ENCODE assay signal across 19 cellular contexts in the genomic region with DNA sequence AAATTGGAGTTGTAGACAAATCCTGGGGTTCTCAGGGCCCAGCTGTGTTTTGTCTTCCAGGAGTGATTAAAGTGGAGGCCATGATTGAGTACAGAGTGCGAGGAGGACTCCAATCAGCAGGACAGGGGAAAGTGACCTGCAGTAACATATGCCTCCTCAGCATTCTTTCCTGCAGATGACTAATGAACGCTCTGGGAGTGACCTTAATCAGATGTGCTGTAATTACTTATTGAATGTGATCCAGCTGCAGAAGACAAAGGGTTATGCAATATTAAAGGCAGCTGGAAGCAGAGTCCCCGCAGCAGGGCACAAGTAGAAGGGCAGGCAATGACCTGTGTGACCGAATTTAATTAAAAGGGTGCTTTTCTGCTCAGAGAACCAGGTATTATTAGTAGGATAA.
DNase-seq lines count a peak whose midpoint lies in the region; ATAC-seq, FAIRE-seq and TF ChIP-seq lines count a peak whose summit lies in the region.
"Had no signal": no experiment of that assay in that cellular context is flagged by ENCODE, and none has a peak within 500 bp of the region (broad histone marks: within the 10 kb centered on the region; RNA-seq: fewer than 3 reads in every experiment).

No MANE protein-coding gene starts in this region.

- FAIRE-seq in A549 (lab: Jason Lieb, UNC): no peak

- ATAC-seq in A549: no peak
- no peak; the same call in 2 of the 3 replicates for ATAC-seq in SK-N-SH treated with all-trans-retinoic acid at 6 μM for 48 hours
- ATAC-seq in GM21786 (IDR thresholded peaks at IDR 0.05; ENCODE audit: unreplicated experiment): no peak

- H3K23me2 ChIP-seq in H9 (ENCODE audit: insufficient read length, low read depth, low read length, poor library complexity, severe bottlenecking): no peaks in the 10 kb centered on the region

- no peak for TF ChIP-seq EP300 in A549 (IDR thresholded peaks at IDR 0.05)

- no peak overlapping the region for H4K8ac ChIP-seq in H9 (replicated peaks; ENCODE audit: insufficient read length, low read depth, low read length)

- no peak overlapping the region for H2AK5ac ChIP-seq in H9 (ENCODE audit: insufficient read length, low read length)

- no peak overlapping the region for H3K23ac ChIP-seq in H9 (ENCODE audit: insufficient read length, low read depth, low read length)

- no peak overlapping the region for H2BK120ac ChIP-seq in H9 (ENCODE audit: low read depth, low read length, poor library complexity, severe bottlenecking)

- H2BK12ac ChIP-seq in H9 (ENCODE audit: insufficient read length, low read depth, low read length): no peak overlapping the region

- no peak overlapping the region for H3K4me2 ChIP-seq in A549
- no peak overlapping the region for H3K4me2 ChIP-seq in H9 (ENCODE audit: insufficient read depth, insufficient read length, low read length)
- H3K4me2 ChIP-seq: smooth muscle cell had no signal

- H2BK5ac ChIP-seq in H9 (ENCODE audit: insufficient read length, low read length): no peak overlapping the region

- H3K79me2 ChIP-seq in H9 (ENCODE audit: insufficient read depth, low read length): no peaks in the 10 kb centered on the region

- H3K9ac ChIP-seq in H9 (ENCODE audit: extremely low read depth, insufficient read length, low read length): no peak overlapping the region

- H3K9me3 Mint-ChIP-seq in H9: peaks cover 6 to 7% of the 10 kb centered on the region in 2 experiments; a peak in 4 of 5 replicates
- H3K9me3 Mint-ChIP-seq: activated CD4-positive, alpha-beta memory T cell treated with anti-CD3 and anti-CD28 coated beads for 36 hours; activated T-helper 1 cell treated with anti-CD3 and anti-CD28 coated beads, Interleukin-12 subunit alpha, Interleukin-12 subunit beta, Interleukin-2, Interleukin-4 antibody, amounts not matched to agents 30 ng/mL and 10 ng/mL and 1 ng/mL, durations not matched to agents 14 hours and 24 hours and 36 hours had no signal

- peak overlapping the region in 2 of 3 experiments; percentile 11 to 46; a peak in 3 of 7 replicates for H3K27ac Mint-ChIP-seq in H9
- H3K27ac Mint-ChIP-seq: activated CD4-positive, alpha-beta memory T cell treated with anti-CD3 and anti-CD28 coated beads for 36 hours; activated T-helper 1 cell treated with anti-CD3 and anti-CD28 coated beads, Interleukin-12 subunit alpha, Interleukin-12 subunit beta, Interleukin-2, Interleukin-4 antibody, amounts not matched to agents 30 ng/mL and 10 ng/mL and 1 ng/mL, durations not matched to agents 14 hours and 24 hours and 36 hours; stimulated activated naive CD8-positive, alpha-beta T cell treated with anti-CD3 and anti-CD28 coated beads, Interleukin-15, Interleukin-2, amounts not matched to agents 100 ng/mL and 50 ng/mL, for 24 hours had no signal

- H3K9me3 ChIP-seq in A549 (no peaks in the 10 kb centered on the region), H9 (ENCODE audit: control insufficient read depth, low read depth, low read length) (no peaks in the 10 kb centered on the region)

- no peaks in the 10 kb centered on the region for H3K27me3 Mint-ChIP-seq in H9 (ENCODE audit: low read depth)
- H3K27me3 Mint-ChIP-seq: activated CD4-positive, alpha-beta memory T cell treated with anti-CD3 and anti-CD28 coated beads for 36 hours; stimulated activated naive CD8-positive, alpha-beta T cell treated with anti-CD3 and anti-CD28 coated beads, Interleukin-15, Interleukin-2, amounts not matched to agents 100 ng/mL and 50 ng/mL, for 24 hours had no signal

- H3K56ac ChIP-seq in H9 (ENCODE audit: insufficient read length, low read depth, low read length): no peak overlapping the region

- no peak overlapping the region for H3K27ac ChIP-seq in A549
- no peak overlapping the region for H3K27ac ChIP-seq in H9 (ENCODE audit: insufficient read length, low read depth, low read length)
- H3K27ac ChIP-seq: esophagus muscularis mucosa, HL-60 had no signal

- H3K79me1 ChIP-seq in H9 (ENCODE audit: insufficient read depth, low read depth, low read length, poor library complexity, severe bottlenecking): no peaks in the 10 kb centered on the region

- peaks cover 0 to 10% (median 0%) of the 10 kb centered on the region in 3 experiments; a peak in 3 of 7 replicates for H3K36me3 Mint-ChIP-seq in H9 (ENCODE audit: insufficient read depth in 1 of 3, low read depth in 3 of 3)
- H3K36me3 Mint-ChIP-seq: activated CD4-positive, alpha-beta memory T cell treated with anti-CD3 and anti-CD28 coated beads for 36 hours had no signal

- H3K27me3 ChIP-seq in H9 (ENCODE audit: insufficient read depth, low read length): no peaks in the 10 kb centered on the region
- H3K27me3 ChIP-seq: esophagus muscularis mucosa had no signal

- DNase-seq in A549 (ENCODE audit: low read depth in 1 of 2, low spot score in 1 of 2): no peak
- no peak for DNase-seq in H9
- DNase-seq in fibroblast of villous mesenchyme (ENCODE audit: low read depth): peak; percentile 64
- no peak for DNase-seq in NCI-H345 (lab: John Stamatoyannopoulos, UW)
- DNase-seq in NCI-H1436 (lab: John Stamatoyannopoulos, UW): no peak
- DNase-seq in amniotic stem cell (lab: John Stamatoyannopoulos, UW): no peak
- DNase-seq: activated CD4-positive, alpha-beta memory T cell treated with anti-CD3 and anti-CD28 coated beads for 36 hours; cortex of kidney; DMS 273 treated with DMSO at 0.1 percent for 48 hours; Kasumi-1; NCI-H2029 treated with DMSO at 0.1 percent for 48 hours had no signal

- H3K4ac ChIP-seq in H9 (ENCODE audit: low read depth, low read length): no peak overlapping the region

- peaks cover 8 to 9% of the 10 kb centered on the region in 2 experiments for H3K4me1 Mint-ChIP-seq in H9

- no peak for TF ChIP-seq RAD21 in A549 (conservative IDR thresholded peaks at IDR 0.05 in 1 of 2, IDR thresholded peaks at IDR 0.05 in 1 of 2)

- POLR2A ChIA-PET in A549 (lab: Yijun Ruan, JAX): no interaction called here

- CTCF ChIA-PET in A549 (lab: Yijun Ruan, JAX): interaction anchor here (0.9 kb wide), 1 partner anchor 37 kb away, joined by 3 read pairs; no protein-coding TSS in a partner anchor

- no peak overlapping the region for H3T11ph ChIP-seq in H9 (ENCODE audit: low read length)

- no peak for TF ChIP-seq CTCF in A549 (IDR thresholded peaks at IDR 0.05)
- TF ChIP-seq CTCF in H9 (conservative IDR thresholded peaks at IDR 0.05): no peak
- TF ChIP-seq CTCF in fibroblast of villous mesenchyme (IDR thresholded peaks at IDR 0.05; ENCODE audit: insufficient read depth, low read depth, low read length): no peak

- no peak overlapping the region for H2AFZ ChIP-seq in H9 (ENCODE audit: low read length)

- no peaks in the 10 kb centered on the region for H4K20me1 ChIP-seq in H9 (ENCODE audit: control insufficient read depth, insufficient read depth, insufficient read length)

- no peak overlapping the region for H3K14ac ChIP-seq in H9 (ENCODE audit: insufficient read depth, low read length)

- H3K18ac ChIP-seq in H9 (ENCODE audit: insufficient read length, low read depth, low read length): no peak overlapping the region

- no peak overlapping the region for H2BK15ac ChIP-seq in H9 (ENCODE audit: low read depth, low read length)

- H3K4me3 Mint-ChIP-seq in H9: no peak overlapping the region
- H3K4me3 Mint-ChIP-seq: activated CD4-positive, alpha-beta memory T cell treated with anti-CD3 and anti-CD28 coated beads for 36 hours; activated T-helper 1 cell treated with anti-CD3 and anti-CD28 coated beads, Interleukin-12 subunit alpha, Interleukin-12 subunit beta, Interleukin-2, Interleukin-4 antibody, amounts not matched to agents 30 ng/mL and 10 ng/mL and 1 ng/mL, durations not matched to agents 14 hours and 24 hours and 36 hours; stimulated activated naive CD8-positive, alpha-beta T cell treated with anti-CD3 and anti-CD28 coated beads, Interleukin-15, Interleukin-2, amounts not matched to agents 100 ng/mL and 50 ng/mL, for 24 hours had no signal

- TF ChIP-seq POLR2A in A549 (IDR thresholded peaks at IDR 0.05; ENCODE audit: low read length): no peak

- no peak overlapping the region for H4K91ac ChIP-seq in H9 (ENCODE audit: insufficient read length, low read depth, low read length)

- no peak overlapping the region for H2BK20ac ChIP-seq in H9 (ENCODE audit: low read depth, low read length, poor library complexity, severe bottlenecking)

- no peak overlapping the region for H4K5ac ChIP-seq in H9 (ENCODE audit: insufficient read length, low read depth, low read length)

- H3K4me3 ChIP-seq in A549 (no peak overlapping the region), fibroblast of villous mesenchyme (ENCODE audit: low read depth, low read length) (no peak overlapping the region)
- H3K4me3 ChIP-seq: esophagus muscularis mucosa, lung, smooth muscle cell had no signal

- no peaks in the 10 kb centered on the region for H3K4me1 ChIP-seq in A549
- peaks cover 3% of the 10 kb centered on the region; the same call in 1 of the 2 replicates for H3K4me1 ChIP-seq in H9 (ENCODE audit: insufficient read depth, low read length)

- 56% methylated on average over 4 of the region's 4 CpGs for WGBS in A549 (ENCODE audit: missing lambda C conversion rate)
- no CpG with 5 or more reads among the region's 4 CpGs for WGBS in H9 (ENCODE audit: extremely low coverage, insufficient read length, low lambda C conversion rate)

TF ChIP-seq in A549, 52 proteins besides CTCF, POLR2A, EP300 and RAD21:
- TF ChIP-seq RNF2 (IDR thresholded peaks at IDR 0.05; ENCODE audit: borderline replicate concordance, low read depth) (no peak), MAFK (IDR thresholded peaks at IDR 0.05; ENCODE audit: partially characterized antibody) (peak; percentile 24), HOXA7 (CRISPR knock-in tag; IDR thresholded peaks at IDR 0.05) (no peak)

TF ChIP-seq in SK-N-SH treated with all-trans-retinoic acid at 6 μM for 48 hours, 23 proteins besides CTCF, POLR2A, EP300 and RAD21 (continues in another document):
- no peak for TF ChIP-seq TOX (CRISPR knock-in tag; IDR thresholded peaks at IDR 0.05; ENCODE audit: borderline replicate concordance)
- TF ChIP-seq TCF4 (CRISPR knock-in tag; IDR thresholded peaks at IDR 0.05; ENCODE audit: borderline replicate concordance): peak; percentile 91
